8 cellular contexts compared by ENCODE assay signal in genomic region chr5:78361226-78361993, GRCh38. TPM values are rescaled to one million over a fixed set of nuclear protein-coding genes. Genes with fewer than 3 reads are reported as not detected.
DNase-seq lines count a peak whose midpoint lies in the region; ATAC-seq and TF ChIP-seq lines count a peak whose summit lies in the region.

No MANE protein-coding gene starts in this region.

- DNase-seq in DMS53 (lab: John Stamatoyannopoulos, UW) (peak; percentile 87), HS-27A (ENCODE audit: low read depth) (peak; percentile 5), NOMO-1 treated with DMSO at 0.1 percent for 48 hours (lab: John Stamatoyannopoulos, UW; ENCODE audit: unreplicated experiment) (peak; percentile 92), astrocyte of the spinal cord (ENCODE audit: low read depth, low spot score) (peak; percentile 64), renal cortical epithelial cell (ENCODE audit: low read depth) (peak; percentile 71), NCI-H1048 (lab: John Stamatoyannopoulos, UW) (no peak)

- no peaks in the 10 kb centered on the region for H3K36me3 ChIP-seq in iPS-15b (ENCODE audit: control insufficient read depth, insufficient read depth, low read length)

- no peak overlapping the region for H3K9ac ChIP-seq in iPS-15b (ENCODE audit: low read depth, low read length)

- ATAC-seq in HG03159 (IDR thresholded peaks at IDR 0.05; ENCODE audit: unreplicated experiment), result no peak

- in situ Hi-C loops in astrocyte of the spinal cord (cut with HindIII; ENCODE audit: low sequenced_read_pairs), result no loop called here

- peak; percentile 31 for TF ChIP-seq CTCF in astrocyte of the spinal cord (IDR thresholded peaks at IDR 0.05; ENCODE audit: low read depth, low read length)

- no peaks in the 10 kb centered on the region for H3K27me3 ChIP-seq in iPS-15b (ENCODE audit: control insufficient read depth, insufficient read depth, low read length)

- H3K4me3 ChIP-seq in astrocyte of the spinal cord (ENCODE audit: low read depth, low read length) (peak overlapping the region; percentile 96), iPS-15b (ENCODE audit: low read depth, low read length) (peak overlapping the region; percentile 96)

- H3K4me1 ChIP-seq in iPS-15b (ENCODE audit: control insufficient read depth, insufficient read depth, low read length), result peaks cover 3% of the 10 kb centered on the region

- no peaks in the 10 kb centered on the region for H3K9me3 ChIP-seq in iPS-15b (ENCODE audit: control insufficient read depth, insufficient read depth, low read length)

RNA-seq across cellular contexts. Expression of gene SCAMP1, which starts 1.0 kb away (rescaled TPM):
- total RNA-seq in renal cortical epithelial cell, result 90.9 and 104 TPM in 2 replicates
